ENCODE assay signal across 15 cellular contexts in the genomic region with DNA sequence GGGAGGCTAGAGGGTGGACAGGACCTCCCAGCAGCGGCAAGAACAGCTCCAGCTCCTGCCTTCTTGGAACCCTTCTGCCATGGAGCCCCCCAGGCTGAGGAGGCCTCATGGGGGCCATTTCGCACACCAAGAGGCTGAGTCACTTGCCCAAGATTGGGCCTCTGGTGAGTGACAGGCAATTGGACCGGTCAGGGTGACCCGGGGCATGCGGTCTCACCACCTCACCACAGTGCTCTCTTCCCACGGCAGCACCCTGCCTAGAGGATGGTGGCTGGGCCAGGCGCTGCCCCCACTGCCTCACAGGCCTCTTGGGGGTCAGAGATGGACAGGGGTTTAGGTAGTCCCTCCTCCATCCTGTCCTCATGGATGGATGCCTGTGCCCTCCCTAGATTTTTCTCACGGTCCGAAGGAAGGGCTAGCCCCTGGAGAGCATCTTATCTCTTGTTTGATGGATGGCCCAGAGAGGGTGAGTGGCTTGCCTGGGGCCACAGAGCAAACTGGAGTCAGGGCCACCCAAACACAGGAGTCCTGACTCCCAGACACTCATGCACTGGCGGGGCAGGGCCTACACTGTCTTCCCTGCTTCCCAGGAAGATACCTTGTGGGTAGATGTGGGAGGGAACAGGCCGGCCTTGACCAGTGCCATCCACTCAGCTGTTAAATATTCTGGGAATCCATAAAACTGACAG.
"Had no signal": no experiment of that assay in that cellular context is flagged by ENCODE, and none has a peak within 500 bp of the region (broad histone marks: within the 10 kb centered on the region; RNA-seq: fewer than 3 reads in every experiment).

No MANE protein-coding gene starts in this region.

- H3K27me3 ChIP-seq: ascending aorta, breast epithelium, gastrocnemius medialis, right atrium auricular region, vagina had no signal

- H3K36me3 ChIP-seq: ascending aorta, breast epithelium, gastrocnemius medialis, left ventricle myocardium inferior, right atrium auricular region, tibial nerve, vagina had no signal

- H3K27ac ChIP-seq: ascending aorta, epithelial cell of prostate, gastrocnemius medialis, left ventricle myocardium inferior, right atrium auricular region, tibial nerve, vagina had no signal

- H3K36me3 Mint-ChIP-seq: natural killer cell treated with Interleukin-12 subunit alpha and Interleukin-12 subunit beta and Interleukin-15 and Interleukin-18, amount 100 ng/mL, for 72 hours had no signal

- DNase-seq: activated naive CD4-positive, alpha-beta T cell treated with Interleukin-2 at 50 U/mL for 16 hours; effector memory CD8-positive, alpha-beta T cell; gastrocnemius medialis; left ventricle myocardium inferior; nucleus accumbens; stimulated activated CD4-positive, alpha-beta T cell treated with anti-CD3 and anti-CD28 coated beads, Interleukin-4, amount 100 ng/mL, for 24 hours; stimulated activated naive CD4-positive, alpha-beta T cell; substantia nigra had no signal

- H3K9me3 ChIP-seq: ascending aorta, breast epithelium, gastrocnemius medialis, left ventricle myocardium inferior, right atrium auricular region, vagina had no signal

- H3K9me3 Mint-ChIP-seq: effector memory CD8-positive, alpha-beta T cell; natural killer cell treated with Interleukin-12 subunit alpha and Interleukin-12 subunit beta and Interleukin-15 and Interleukin-18, amount 100 ng/mL, for 72 hours had no signal

- H3K27ac Mint-ChIP-seq: effector memory CD8-positive, alpha-beta T cell; natural killer cell treated with Interleukin-12 subunit alpha and Interleukin-12 subunit beta and Interleukin-15 and Interleukin-18, amount 100 ng/mL, for 72 hours had no signal

- H3K4me3 ChIP-seq: ascending aorta, breast epithelium, gastrocnemius medialis, right atrium auricular region, tibial nerve, vagina had no signal

- H3K4me3 Mint-ChIP-seq: effector memory CD8-positive, alpha-beta T cell; natural killer cell treated with Interleukin-12 subunit alpha and Interleukin-12 subunit beta and Interleukin-15 and Interleukin-18, amount 100 ng/mL, for 72 hours had no signal
